In the genomic region with DNA sequence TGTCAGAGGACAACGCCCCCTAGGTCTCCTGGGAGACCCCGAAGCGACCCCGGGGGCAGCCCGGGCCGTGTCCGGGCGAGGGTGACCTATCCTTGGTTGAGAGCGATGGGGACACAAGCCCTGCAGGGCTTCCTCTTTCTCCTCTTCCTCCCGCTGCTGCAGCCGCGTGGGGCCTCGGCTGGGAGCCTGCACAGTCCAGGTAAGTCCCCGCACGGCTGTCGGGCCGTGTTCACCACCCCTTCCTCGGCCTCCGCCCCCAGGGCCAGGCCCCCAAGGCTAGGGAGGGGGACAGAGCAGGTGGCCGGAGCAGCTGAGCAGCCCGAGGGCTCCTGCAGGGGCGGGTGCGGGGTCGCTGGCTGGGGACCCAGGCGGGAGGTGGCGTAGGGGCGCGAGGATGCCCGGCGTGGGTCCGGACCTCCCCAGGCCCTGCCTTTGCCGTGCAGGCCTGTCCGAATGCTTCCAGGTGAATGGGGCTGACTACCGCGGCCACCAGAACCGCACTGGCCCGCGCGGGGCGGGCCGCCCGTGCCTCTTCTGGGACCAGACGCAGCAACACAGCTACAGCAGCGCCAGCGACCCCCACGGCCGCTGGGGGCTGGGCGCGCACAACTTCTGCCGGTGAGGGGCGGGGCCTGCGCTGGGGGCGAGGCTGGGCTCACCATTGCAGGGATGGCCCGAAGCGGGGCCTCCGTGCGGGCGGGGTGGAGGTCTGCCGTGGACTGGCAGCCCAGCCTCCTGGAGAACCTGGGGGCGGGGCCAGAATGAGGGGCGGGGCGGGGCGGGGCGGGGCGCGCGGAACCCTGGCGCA, we compare ENCODE assay signal across 1 cellular context.
TF ChIP-seq lines count a peak whose summit lies in the region.

No MANE protein-coding gene starts in this region.

TF ChIP-seq in K562, 482 proteins besides CTCF, POLR2A, EP300 and RAD21 (continued from another document and continues in another):
- no peak for TF ChIP-seq DIDO1 (tag; IDR thresholded peaks at IDR 0.05; ENCODE audit: low read depth)
- TF ChIP-seq PTBP1 (IDR thresholded peaks at IDR 0.05; ENCODE audit: low read depth, low read length): no peak
- no peak for TF ChIP-seq TCFL5 (CRISPR knock-in tag; conservative IDR thresholded peaks at IDR 0.05)
- TF ChIP-seq, protein P1, sequence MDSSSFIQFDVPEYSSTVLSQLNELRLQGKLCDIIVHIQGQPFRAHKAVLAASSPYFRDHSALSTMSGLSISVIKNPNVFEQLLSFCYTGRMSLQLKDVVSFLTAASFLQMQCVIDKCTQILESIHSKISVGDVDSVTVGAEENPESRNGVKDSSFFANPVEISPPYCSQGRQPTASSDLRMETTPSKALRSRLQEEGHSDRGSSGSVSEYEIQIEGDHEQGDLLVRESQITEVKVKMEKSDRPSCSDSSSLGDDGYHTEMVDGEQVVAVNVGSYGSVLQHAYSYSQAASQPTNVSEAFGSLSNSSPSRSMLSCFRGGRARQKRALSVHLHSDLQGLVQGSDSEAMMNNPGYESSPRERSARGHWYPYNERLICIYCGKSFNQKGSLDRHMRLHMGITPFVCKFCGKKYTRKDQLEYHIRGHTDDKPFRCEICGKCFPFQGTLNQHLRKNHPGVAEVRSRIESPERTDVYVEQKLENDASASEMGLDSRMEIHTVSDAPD (CRISPR knock-in tag; IDR thresholded peaks at IDR 0.05): no peak
- TF ChIP-seq ZNF766 (CRISPR knock-in tag; conservative IDR thresholded peaks at IDR 0.05): no peak
- TF ChIP-seq, protein P2, sequence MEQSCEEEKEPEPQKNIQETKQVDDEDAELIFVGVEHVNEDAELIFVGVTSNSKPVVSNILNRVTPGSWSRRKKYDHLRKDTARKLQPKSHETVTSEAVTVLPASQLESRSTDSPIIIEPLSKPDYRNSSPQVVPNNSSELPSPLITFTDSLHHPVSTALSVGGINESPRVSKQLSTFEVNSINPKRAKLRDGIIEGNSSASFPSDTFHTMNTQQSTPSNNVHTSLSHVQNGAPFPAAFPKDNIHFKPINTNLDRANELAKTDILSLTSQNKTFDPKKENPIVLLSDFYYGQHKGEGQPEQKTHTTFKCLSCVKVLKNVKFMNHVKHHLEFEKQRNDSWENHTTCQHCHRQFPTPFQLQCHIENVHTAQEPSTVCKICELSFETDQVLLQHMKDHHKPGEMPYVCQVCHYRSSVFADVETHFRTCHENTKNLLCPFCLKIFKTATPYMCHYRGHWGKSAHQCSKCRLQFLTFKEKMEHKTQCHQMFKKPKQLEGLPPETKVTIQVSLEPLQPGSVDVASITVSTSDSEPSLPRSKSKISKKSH (CRISPR knock-in tag; IDR thresholded peaks at IDR 0.05): no peak
- peak; percentile 36; the same call in 1 of the 2 replicates for TF ChIP-seq PHF8 (IDR thresholded peaks at IDR 0.05; ENCODE audit: borderline replicate concordance, low read length)
- no peak for TF ChIP-seq SOX6 (IDR thresholded peaks at IDR 0.05)
- TF ChIP-seq NFRKB (IDR thresholded peaks at IDR 0.05; ENCODE audit: low read depth): no peak
- no peak for TF ChIP-seq MAFG (tag; conservative IDR thresholded peaks at IDR 0.05)
- TF ChIP-seq, protein P3, sequence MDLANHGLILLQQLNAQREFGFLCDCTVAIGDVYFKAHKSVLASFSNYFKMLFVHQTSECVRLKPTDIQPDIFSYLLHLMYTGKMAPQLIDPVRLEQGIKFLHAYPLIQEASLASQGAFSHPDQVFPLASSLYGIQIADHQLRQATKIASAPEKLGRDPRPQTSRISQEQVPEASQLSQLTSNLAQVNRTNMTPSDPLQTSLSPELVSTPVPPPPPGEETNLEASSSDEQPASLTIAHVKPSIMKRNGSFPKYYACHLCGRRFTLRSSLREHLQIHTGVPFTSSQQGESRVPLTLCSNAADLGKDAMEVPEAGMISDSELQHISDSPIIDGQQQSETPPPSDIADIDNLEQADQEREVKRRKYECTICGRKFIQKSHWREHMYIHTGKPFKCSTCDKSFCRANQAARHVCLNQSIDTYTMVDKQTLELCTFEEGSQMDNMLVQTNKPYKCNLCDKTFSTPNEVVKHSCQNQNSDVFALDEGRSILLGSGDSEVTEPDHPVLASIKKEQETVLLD (IDR thresholded peaks at IDR 0.05): no peak
- TF ChIP-seq, protein P4, sequence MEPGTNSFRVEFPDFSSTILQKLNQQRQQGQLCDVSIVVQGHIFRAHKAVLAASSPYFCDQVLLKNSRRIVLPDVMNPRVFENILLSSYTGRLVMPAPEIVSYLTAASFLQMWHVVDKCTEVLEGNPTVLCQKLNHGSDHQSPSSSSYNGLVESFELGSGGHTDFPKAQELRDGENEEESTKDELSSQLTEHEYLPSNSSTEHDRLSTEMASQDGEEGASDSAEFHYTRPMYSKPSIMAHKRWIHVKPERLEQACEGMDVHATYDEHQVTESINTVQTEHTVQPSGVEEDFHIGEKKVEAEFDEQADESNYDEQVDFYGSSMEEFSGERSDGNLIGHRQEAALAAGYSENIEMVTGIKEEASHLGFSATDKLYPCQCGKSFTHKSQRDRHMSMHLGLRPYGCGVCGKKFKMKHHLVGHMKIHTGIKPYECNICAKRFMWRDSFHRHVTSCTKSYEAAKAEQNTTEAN (CRISPR knock-in tag; IDR thresholded peaks at IDR 0.05): no peak
- TF ChIP-seq, protein P5, sequence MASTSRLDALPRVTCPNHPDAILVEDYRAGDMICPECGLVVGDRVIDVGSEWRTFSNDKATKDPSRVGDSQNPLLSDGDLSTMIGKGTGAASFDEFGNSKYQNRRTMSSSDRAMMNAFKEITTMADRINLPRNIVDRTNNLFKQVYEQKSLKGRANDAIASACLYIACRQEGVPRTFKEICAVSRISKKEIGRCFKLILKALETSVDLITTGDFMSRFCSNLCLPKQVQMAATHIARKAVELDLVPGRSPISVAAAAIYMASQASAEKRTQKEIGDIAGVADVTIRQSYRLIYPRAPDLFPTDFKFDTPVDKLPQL (IDR thresholded peaks at IDR 0.05; ENCODE audit: extremely low read depth, insufficient read length): no peak
- TF ChIP-seq, protein P6, sequence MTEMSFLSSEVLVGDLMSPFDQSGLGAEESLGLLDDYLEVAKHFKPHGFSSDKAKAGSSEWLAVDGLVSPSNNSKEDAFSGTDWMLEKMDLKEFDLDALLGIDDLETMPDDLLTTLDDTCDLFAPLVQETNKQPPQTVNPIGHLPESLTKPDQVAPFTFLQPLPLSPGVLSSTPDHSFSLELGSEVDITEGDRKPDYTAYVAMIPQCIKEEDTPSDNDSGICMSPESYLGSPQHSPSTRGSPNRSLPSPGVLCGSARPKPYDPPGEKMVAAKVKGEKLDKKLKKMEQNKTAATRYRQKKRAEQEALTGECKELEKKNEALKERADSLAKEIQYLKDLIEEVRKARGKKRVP (CRISPR knock-in tag; IDR thresholded peaks at IDR 0.05): no peak
- TF ChIP-seq POLR2AphosphoS5 (IDR thresholded peaks at IDR 0.05; ENCODE audit: control insufficient read depth, insufficient read depth, low read depth, low read length): no peak
- TF ChIP-seq SLC30A9 (CRISPR knock-in tag; IDR thresholded peaks at IDR 0.05): no peak
- TF ChIP-seq, protein P7, sequence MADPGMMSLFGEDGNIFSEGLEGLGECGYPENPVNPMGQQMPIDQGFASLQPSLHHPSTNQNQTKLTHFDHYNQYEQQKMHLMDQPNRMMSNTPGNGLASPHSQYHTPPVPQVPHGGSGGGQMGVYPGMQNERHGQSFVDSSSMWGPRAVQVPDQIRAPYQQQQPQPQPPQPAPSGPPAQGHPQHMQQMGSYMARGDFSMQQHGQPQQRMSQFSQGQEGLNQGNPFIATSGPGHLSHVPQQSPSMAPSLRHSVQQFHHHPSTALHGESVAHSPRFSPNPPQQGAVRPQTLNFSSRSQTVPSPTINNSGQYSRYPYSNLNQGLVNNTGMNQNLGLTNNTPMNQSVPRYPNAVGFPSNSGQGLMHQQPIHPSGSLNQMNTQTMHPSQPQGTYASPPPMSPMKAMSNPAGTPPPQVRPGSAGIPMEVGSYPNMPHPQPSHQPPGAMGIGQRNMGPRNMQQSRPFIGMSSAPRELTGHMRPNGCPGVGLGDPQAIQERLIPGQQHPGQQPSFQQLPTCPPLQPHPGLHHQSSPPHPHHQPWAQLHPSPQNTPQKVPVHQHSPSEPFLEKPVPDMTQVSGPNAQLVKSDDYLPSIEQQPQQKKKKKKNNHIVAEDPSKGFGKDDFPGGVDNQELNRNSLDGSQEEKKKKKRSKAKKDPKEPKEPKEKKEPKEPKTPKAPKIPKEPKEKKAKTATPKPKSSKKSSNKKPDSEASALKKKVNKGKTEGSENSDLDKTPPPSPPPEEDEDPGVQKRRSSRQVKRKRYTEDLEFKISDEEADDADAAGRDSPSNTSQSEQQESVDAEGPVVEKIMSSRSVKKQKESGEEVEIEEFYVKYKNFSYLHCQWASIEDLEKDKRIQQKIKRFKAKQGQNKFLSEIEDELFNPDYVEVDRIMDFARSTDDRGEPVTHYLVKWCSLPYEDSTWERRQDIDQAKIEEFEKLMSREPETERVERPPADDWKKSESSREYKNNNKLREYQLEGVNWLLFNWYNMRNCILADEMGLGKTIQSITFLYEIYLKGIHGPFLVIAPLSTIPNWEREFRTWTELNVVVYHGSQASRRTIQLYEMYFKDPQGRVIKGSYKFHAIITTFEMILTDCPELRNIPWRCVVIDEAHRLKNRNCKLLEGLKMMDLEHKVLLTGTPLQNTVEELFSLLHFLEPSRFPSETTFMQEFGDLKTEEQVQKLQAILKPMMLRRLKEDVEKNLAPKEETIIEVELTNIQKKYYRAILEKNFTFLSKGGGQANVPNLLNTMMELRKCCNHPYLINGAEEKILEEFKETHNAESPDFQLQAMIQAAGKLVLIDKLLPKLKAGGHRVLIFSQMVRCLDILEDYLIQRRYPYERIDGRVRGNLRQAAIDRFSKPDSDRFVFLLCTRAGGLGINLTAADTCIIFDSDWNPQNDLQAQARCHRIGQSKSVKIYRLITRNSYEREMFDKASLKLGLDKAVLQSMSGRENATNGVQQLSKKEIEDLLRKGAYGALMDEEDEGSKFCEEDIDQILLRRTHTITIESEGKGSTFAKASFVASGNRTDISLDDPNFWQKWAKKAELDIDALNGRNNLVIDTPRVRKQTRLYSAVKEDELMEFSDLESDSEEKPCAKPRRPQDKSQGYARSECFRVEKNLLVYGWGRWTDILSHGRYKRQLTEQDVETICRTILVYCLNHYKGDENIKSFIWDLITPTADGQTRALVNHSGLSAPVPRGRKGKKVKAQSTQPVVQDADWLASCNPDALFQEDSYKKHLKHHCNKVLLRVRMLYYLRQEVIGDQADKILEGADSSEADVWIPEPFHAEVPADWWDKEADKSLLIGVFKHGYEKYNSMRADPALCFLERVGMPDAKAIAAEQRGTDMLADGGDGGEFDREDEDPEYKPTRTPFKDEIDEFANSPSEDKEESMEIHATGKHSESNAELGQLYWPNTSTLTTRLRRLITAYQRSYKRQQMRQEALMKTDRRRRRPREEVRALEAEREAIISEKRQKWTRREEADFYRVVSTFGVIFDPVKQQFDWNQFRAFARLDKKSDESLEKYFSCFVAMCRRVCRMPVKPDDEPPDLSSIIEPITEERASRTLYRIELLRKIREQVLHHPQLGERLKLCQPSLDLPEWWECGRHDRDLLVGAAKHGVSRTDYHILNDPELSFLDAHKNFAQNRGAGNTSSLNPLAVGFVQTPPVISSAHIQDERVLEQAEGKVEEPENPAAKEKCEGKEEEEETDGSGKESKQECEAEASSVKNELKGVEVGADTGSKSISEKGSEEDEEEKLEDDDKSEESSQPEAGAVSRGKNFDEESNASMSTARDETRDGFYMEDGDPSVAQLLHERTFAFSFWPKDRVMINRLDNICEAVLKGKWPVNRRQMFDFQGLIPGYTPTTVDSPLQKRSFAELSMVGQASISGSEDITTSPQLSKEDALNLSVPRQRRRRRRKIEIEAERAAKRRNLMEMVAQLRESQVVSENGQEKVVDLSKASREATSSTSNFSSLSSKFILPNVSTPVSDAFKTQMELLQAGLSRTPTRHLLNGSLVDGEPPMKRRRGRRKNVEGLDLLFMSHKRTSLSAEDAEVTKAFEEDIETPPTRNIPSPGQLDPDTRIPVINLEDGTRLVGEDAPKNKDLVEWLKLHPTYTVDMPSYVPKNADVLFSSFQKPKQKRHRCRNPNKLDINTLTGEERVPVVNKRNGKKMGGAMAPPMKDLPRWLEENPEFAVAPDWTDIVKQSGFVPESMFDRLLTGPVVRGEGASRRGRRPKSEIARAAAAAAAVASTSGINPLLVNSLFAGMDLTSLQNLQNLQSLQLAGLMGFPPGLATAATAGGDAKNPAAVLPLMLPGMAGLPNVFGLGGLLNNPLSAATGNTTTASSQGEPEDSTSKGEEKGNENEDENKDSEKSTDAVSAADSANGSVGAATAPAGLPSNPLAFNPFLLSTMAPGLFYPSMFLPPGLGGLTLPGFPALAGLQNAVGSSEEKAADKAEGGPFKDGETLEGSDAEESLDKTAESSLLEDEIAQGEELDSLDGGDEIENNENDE (IDR thresholded peaks at IDR 0.05; ENCODE audit: low read depth, low read length): no peak
- TF ChIP-seq, protein P8, sequence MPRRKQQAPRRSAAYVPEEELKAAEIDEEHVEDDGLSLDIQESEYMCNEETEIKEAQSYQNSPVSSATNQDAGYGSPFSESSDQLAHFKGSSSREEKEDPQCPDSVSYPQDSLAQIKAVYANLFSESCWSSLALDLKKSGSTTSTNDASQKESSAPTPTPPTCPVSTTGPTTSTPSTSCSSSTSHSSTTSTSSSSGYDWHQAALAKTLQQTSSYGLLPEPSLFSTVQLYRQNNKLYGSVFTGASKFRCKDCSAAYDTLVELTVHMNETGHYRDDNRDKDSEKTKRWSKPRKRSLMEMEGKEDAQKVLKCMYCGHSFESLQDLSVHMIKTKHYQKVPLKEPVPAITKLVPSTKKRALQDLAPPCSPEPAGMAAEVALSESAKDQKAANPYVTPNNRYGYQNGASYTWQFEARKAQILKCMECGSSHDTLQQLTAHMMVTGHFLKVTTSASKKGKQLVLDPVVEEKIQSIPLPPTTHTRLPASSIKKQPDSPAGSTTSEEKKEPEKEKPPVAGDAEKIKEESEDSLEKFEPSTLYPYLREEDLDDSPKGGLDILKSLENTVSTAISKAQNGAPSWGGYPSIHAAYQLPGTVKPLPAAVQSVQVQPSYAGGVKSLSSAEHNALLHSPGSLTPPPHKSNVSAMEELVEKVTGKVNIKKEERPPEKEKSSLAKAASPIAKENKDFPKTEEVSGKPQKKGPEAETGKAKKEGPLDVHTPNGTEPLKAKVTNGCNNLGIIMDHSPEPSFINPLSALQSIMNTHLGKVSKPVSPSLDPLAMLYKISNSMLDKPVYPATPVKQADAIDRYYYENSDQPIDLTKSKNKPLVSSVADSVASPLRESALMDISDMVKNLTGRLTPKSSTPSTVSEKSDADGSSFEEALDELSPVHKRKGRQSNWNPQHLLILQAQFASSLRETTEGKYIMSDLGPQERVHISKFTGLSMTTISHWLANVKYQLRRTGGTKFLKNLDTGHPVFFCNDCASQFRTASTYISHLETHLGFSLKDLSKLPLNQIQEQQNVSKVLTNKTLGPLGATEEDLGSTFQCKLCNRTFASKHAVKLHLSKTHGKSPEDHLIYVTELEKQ (CRISPR knock-in tag; IDR thresholded peaks at IDR 0.05): no peak
- TF ChIP-seq ZNF584 (CRISPR knock-in tag; IDR thresholded peaks at IDR 0.05; ENCODE audit: low read depth): no peak
- no peak for TF ChIP-seq MIER1 (IDR thresholded peaks at IDR 0.05; ENCODE audit: low read depth)
- no peak for TF ChIP-seq STAT5B (CRISPR knock-in tag; IDR thresholded peaks at IDR 0.05)
- no peak for TF ChIP-seq ZNF174 (CRISPR knock-in tag; IDR thresholded peaks at IDR 0.05)
- TF ChIP-seq, protein P9, sequence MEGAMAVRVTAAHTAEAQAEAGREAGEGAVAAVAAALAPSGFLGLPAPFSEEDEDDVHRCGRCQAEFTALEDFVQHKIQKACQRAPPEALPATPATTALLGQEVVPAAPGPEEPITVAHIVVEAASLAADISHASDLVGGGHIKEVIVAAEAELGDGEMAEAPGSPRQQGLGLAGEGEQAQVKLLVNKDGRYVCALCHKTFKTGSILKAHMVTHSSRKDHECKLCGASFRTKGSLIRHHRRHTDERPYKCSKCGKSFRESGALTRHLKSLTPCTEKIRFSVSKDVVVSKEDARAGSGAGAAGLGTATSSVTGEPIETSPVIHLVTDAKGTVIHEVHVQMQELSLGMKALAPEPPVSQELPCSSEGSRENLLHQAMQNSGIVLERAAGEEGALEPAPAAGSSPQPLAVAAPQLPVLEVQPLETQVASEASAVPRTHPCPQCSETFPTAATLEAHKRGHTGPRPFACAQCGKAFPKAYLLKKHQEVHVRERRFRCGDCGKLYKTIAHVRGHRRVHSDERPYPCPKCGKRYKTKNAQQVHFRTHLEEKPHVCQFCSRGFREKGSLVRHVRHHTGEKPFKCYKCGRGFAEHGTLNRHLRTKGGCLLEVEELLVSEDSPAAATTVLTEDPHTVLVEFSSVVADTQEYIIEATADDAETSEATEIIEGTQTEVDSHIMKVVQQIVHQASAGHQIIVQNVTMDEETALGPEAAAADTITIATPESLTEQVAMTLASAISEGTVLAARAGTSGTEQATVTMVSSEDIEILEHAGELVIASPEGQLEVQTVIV (CRISPR knock-in tag; IDR thresholded peaks at IDR 0.05; ENCODE audit: borderline replicate concordance): no peak
